1 cellular context compared by ENCODE assay signal in the genomic region with DNA sequence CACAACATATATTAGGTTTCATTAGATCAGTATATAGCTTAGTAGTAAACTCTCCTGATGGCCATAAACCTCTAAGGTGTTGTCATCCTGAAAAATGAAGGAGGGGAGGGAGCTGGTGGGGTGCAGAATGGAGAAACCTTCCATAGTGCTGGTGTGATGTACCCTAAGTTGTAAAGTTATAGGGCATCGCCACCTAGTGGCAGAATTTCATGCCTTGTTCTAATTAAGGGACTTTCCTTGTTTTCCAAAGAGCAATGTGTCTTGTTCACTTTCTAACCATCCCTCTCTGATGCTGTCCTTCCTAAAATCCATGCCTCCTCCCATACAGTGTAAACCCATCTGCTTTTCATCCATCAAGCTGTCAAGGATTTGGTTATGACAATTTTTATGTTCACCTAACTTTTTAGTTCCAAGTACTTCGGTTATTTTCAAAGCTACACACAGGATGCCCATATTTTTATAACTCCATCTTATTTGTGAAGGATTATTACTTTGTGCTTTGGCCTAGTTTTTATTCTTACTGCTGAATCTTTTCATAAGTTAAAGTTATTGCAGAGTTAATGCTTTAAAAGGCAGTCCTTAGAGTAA.
TF ChIP-seq lines count a peak whose summit lies in the region.

No MANE protein-coding gene starts in this region.

TF ChIP-seq in Ishikawa, 13 proteins besides CTCF, POLR2A, EP300 and RAD21 (continued from another document):
- TF ChIP-seq REST (IDR thresholded peaks at IDR 0.05; ENCODE audit: low read depth) (no peak), EGR1 (IDR thresholded peaks at IDR 0.05) (no peak), CREB1 (IDR thresholded peaks at IDR 0.05; ENCODE audit: low read depth) (no peak), TCF12 (IDR thresholded peaks at IDR 0.05; ENCODE audit: low read depth) (no peak), FOXM1 (IDR thresholded peaks at IDR 0.05; ENCODE audit: borderline replicate concordance, low read depth) (no peak), TEAD4 (IDR thresholded peaks at IDR 0.05) (no peak), ZBTB7A (IDR thresholded peaks at IDR 0.05; ENCODE audit: low read depth) (no peak), YY1 (IDR thresholded peaks at IDR 0.05; ENCODE audit: low read depth) (no peak), TAF1 (IDR thresholded peaks at IDR 0.05; ENCODE audit: low read depth) (no peak), MAX (IDR thresholded peaks at IDR 0.05) (no peak), NFIC (IDR thresholded peaks at IDR 0.05) (no peak)
- TF ChIP-seq, protein P1, sequence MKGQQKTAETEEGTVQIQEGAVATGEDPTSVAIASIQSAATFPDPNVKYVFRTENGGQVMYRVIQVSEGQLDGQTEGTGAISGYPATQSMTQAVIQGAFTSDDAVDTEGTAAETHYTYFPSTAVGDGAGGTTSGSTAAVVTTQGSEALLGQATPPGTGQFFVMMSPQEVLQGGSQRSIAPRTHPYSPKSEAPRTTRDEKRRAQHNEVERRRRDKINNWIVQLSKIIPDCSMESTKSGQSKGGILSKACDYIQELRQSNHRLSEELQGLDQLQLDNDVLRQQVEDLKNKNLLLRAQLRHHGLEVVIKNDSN (IDR thresholded peaks at IDR 0.05): no peak
